ENCODE assay signal across 11 cellular contexts in genomic region chr15:65580287-65580686, GRCh38. TPM values are rescaled to one million over a fixed set of nuclear protein-coding genes. Genes with fewer than 3 reads are reported as not detected.
DNase-seq lines count a peak whose midpoint lies in the region; ATAC-seq and TF ChIP-seq lines count a peak whose summit lies in the region.
"Had no signal": no experiment of that assay in that cellular context is flagged by ENCODE, and none has a peak within 500 bp of the region (broad histone marks: within the 10 kb centered on the region; RNA-seq: fewer than 3 reads in every experiment).

No MANE protein-coding gene starts in this region.

- H3K4me1 ChIP-seq in esophagus squamous epithelium (peaks cover 0 to 14% (median 0%) of the 10 kb centered on the region in 3 donors), testis (peaks cover 19% of the 10 kb centered on the region)
- H3K4me1 ChIP-seq: psoas muscle had no signal

- H3K36me3 ChIP-seq in esophagus squamous epithelium = peaks cover 0 to 100% (median 18%) of the 10 kb centered on the region in 3 donors
- H3K36me3 ChIP-seq in testis (ENCODE audit: low read depth, missing control alignments) = no peaks in the 10 kb centered on the region

- H3K27me3 ChIP-seq in esophagus squamous epithelium = no peaks in the 10 kb centered on the region
- H3K27me3 ChIP-seq in testis = no peaks in the 10 kb centered on the region

- no peak overlapping the region for H3K4me3 ChIP-seq in choroid plexus epithelial cell (ENCODE audit: low read depth, low read length)
- H3K4me3 ChIP-seq in esophagus squamous epithelium = no peak overlapping the region
- H3K4me3 ChIP-seq in testis = no peak overlapping the region
- H3K4me3 ChIP-seq: psoas muscle had no signal

- no peaks in the 10 kb centered on the region for H3K9me3 ChIP-seq in esophagus squamous epithelium
- H3K9me3 ChIP-seq in testis = no peaks in the 10 kb centered on the region
- H3K9me3 ChIP-seq: psoas muscle had no signal

- no peak overlapping the region for H3K4me3 Mint-ChIP-seq in nephron progenitor cell

- no peaks in the 10 kb centered on the region for H3K27me3 Mint-ChIP-seq in nephron progenitor cell (ENCODE audit: low read depth, poor library complexity)

- H3K27ac ChIP-seq in esophagus squamous epithelium = no peak overlapping the region
- no peak overlapping the region for H3K27ac ChIP-seq in testis
- H3K27ac ChIP-seq: psoas muscle had no signal

- ATAC-seq in HG02798 (IDR thresholded peaks at IDR 0.05; ENCODE audit: poor library complexity, unreplicated experiment) = no peak

- no peaks in the 10 kb centered on the region for H3K9me3 Mint-ChIP-seq in nephron progenitor cell

- no peak for TF ChIP-seq POLR2A in esophagus squamous epithelium (IDR thresholded peaks at IDR 0.05)
- TF ChIP-seq POLR2A in testis (IDR thresholded peaks at IDR 0.05) = no peak

- no peak for TF ChIP-seq CTCF in choroid plexus epithelial cell (conservative IDR thresholded peaks at IDR 0.05; ENCODE audit: low read depth, low read length)
- no peak for TF ChIP-seq CTCF in nephron progenitor cell (IDR thresholded peaks at IDR 0.05)
- no peak for TF ChIP-seq CTCF in esophagus squamous epithelium (IDR thresholded peaks at IDR 0.05)
- no peak for TF ChIP-seq CTCF in testis (IDR thresholded peaks at IDR 0.05)

- intact Hi-C loops in esophagus squamous epithelium (cut with DNase I) (no loop called here), testis (cut with DNase I; ENCODE audit: low total_unique reads) (no loop called here)

- DNase-seq in D341Med (ENCODE audit: low spot score) = peak; percentile 58
- peak; percentile 62 for DNase-seq in NCI-H226
- peak; percentile 86 for DNase-seq in choroid plexus epithelial cell (ENCODE audit: low read depth)
- DNase-seq in nephron progenitor cell = no peak
- no peak for DNase-seq in esophagus squamous epithelium (lab: John Stamatoyannopoulos, UW)
- DNase-seq in testis = no peak
- DNase-seq in OCI-M2 (lab: John Stamatoyannopoulos, UW; ENCODE audit: unreplicated experiment) = no peak
- DNase-seq: activated CD4-positive, CD25-positive, alpha-beta regulatory T cell treated with anti-CD3 and anti-CD28 coated beads, Interleukin-2, amount 50 U/mL, for 72 hours; central memory CD4-positive, alpha-beta T cell; psoas muscle had no signal

- H3K4me1 Mint-ChIP-seq in nephron progenitor cell = peaks cover 36% of the 10 kb centered on the region

- peak overlapping the region; percentile 95 for H3K27ac Mint-ChIP-seq in nephron progenitor cell

- H3K36me3 Mint-ChIP-seq in nephron progenitor cell (ENCODE audit: low read depth) = peaks cover 66% of the 10 kb centered on the region

RNA-seq across cellular contexts. Expression of gene INTS14, which starts 30.6 kb away (rescaled TPM):
- total RNA-seq in esophagus squamous epithelium (10 to 100 TPM; 16.5 to 38.7 (median 26.7) TPM), testis (10 to 100 TPM; 65.7 to 71.0 TPM)
- polyA plus RNA-seq in testis (ENCODE audit: insufficient read depth, low read depth, low replicate concordance) = 41.7 TPM

RNA-seq across cellular contexts. Expression of gene SLC24A1, which starts 41.5 kb away (rescaled TPM):
- total RNA-seq in esophagus squamous epithelium (1 to 10 TPM; 1.7 to 5.8 (median 3.6) TPM), testis (10 to 100 TPM; 16.9 to 24.3 TPM)
- 13.4 TPM for polyA plus RNA-seq in testis (ENCODE audit: insufficient read depth, low read depth, low replicate concordance)

RNA-seq across cellular contexts. Expression of gene HACD3, which starts 50.0 kb away (rescaled TPM):
- total RNA-seq in esophagus squamous epithelium (10 to 100 TPM; 14.7 to 53.2 (median 32.9) TPM), testis (10 to 100 TPM; 37.5 to 38.6 TPM)
- 70.6 TPM for polyA plus RNA-seq in testis (ENCODE audit: insufficient read depth, low read depth, low replicate concordance)

Comparison
In these comparisons a context has a peak if more than half of its experiments do, and no peak if none do; other contexts are left out.
1. DNase-seq: peak in D341Med (single experiment), NCI-H226 (single experiment) and choroid plexus epithelial cell (single experiment); none in nephron progenitor cell (single experiment), esophagus squamous epithelium (single experiment), testis (single experiment) and OCI-M2 (single experiment).